In genomic region chr4:125085-125820, GRCh38 we compare ENCODE assay signal across 1 cellular context.
A peak's percentile ranks its signal among the peaks of the same experiment; 100 is the strongest.
TF ChIP-seq lines count a peak whose summit lies in the region.

No MANE protein-coding gene starts in this region.

TF ChIP-seq in K562, 482 proteins besides CTCF, POLR2A, EP300 and RAD21 (continued from another document):
- TF ChIP-seq MGA (IDR thresholded peaks at IDR 0.05): peak; percentile 28; the same call in 1 of the 2 replicates
- TF ChIP-seq NRF1 (conservative IDR thresholded peaks at IDR 0.05 in 1 of 2, IDR thresholded peaks at IDR 0.05 in 1 of 2): peak; percentile 23 to 40; a peak in 2 of 4 replicates
TF ChIP-seq in K562: peak in this region for 9.
